8 cellular contexts compared by ENCODE assay signal in genomic region chr9:36136894-36137391, GRCh38. TPM values are rescaled to one million over a fixed set of nuclear protein-coding genes. Genes with fewer than 3 reads are reported as not detected.
DNase-seq lines count a peak whose midpoint lies in the region; ATAC-seq and TF ChIP-seq lines count a peak whose summit lies in the region.

No MANE protein-coding gene starts in this region.

- peak overlapping the region; percentile 76 for H3K4me3 ChIP-seq in iPS-18c (ENCODE audit: insufficient read depth, low read depth, low read length)
- H3K4me3 ChIP-seq in spleen = peak overlapping the region; percentile 51 to 93 (median 76)

- peak; percentile 38 for ATAC-seq in HG03354 (IDR thresholded peaks at IDR 0.05; ENCODE audit: poor library complexity, severe bottlenecking, unreplicated experiment)

- no peaks in the 10 kb centered on the region for H3K36me3 Mint-ChIP-seq in activated naive CD8-positive, alpha-beta T cell treated with anti-CD3 and anti-CD28 coated beads for 36 hours

- peak overlapping the region; percentile 75 for H3K27ac Mint-ChIP-seq in activated naive CD8-positive, alpha-beta T cell treated with anti-CD3 and anti-CD28 coated beads for 36 hours

- peaks cover 47% of the 10 kb centered on the region for H3K4me1 Mint-ChIP-seq in activated naive CD8-positive, alpha-beta T cell treated with anti-CD3 and anti-CD28 coated beads for 36 hours

- peak; percentile 20 for DNase-seq in activated T-cell treated with anti-CD3 and anti-CD28 coated beads for 24 hours (ENCODE audit: low read depth)
- DNase-seq in activated T-cell treated with anti-CD3 and anti-CD28 coated beads, Interleukin-2, amount 50 U/mL, for 48 hours = no peak
- no peak for DNase-seq in activated naive CD8-positive, alpha-beta T cell treated with anti-CD3 and anti-CD28 coated beads for 36 hours
- DNase-seq in spleen = no peak
- DNase-seq in NCI-H510A (lab: John Stamatoyannopoulos, UW) = no peak
- no peak for DNase-seq in T-helper 9 cell

- H3K9me3 Mint-ChIP-seq in activated naive CD8-positive, alpha-beta T cell treated with anti-CD3 and anti-CD28 coated beads for 36 hours = no peaks in the 10 kb centered on the region

- TF ChIP-seq POLR2A in spleen (IDR thresholded peaks at IDR 0.05) = no peak

- peak overlapping the region; percentile 66 to 95 (median 86) for H3K27ac ChIP-seq in spleen

- TF ChIP-seq CTCF in spleen (IDR thresholded peaks at IDR 0.05 in 8 of 11, conservative IDR thresholded peaks at IDR 0.05 in 3 of 11) = no peak

- 1 to 6% (median 2%) methylated on average over 12 to 40 of the region's 40 CpGs for WGBS in spleen, 5 donors

- H3K4me1 ChIP-seq in spleen = peaks cover 31 to 65% (median 57%) of the 10 kb centered on the region in 6 donors

- H3K9me3 ChIP-seq in iPS-18c (ENCODE audit: control insufficient read depth, insufficient read depth, low read length) (no peaks in the 10 kb centered on the region), spleen (no peaks in the 10 kb centered on the region)

- H3K4me3 Mint-ChIP-seq in activated naive CD8-positive, alpha-beta T cell treated with anti-CD3 and anti-CD28 coated beads for 36 hours = peak overlapping the region; percentile 90

- H3K36me3 ChIP-seq in spleen = peaks cover 0 to 9% (median 0%) of the 10 kb centered on the region in 6 donors

- peaks cover 0 to 4% (median 0%) of the 10 kb centered on the region in 7 donors for H3K27me3 ChIP-seq in spleen (replicated peaks in 1 of 7)

- H3K27me3 Mint-ChIP-seq in activated naive CD8-positive, alpha-beta T cell treated with anti-CD3 and anti-CD28 coated beads for 36 hours = peaks cover 21% of the 10 kb centered on the region

- intact Hi-C loops in spleen (cut with DNase I; ENCODE audit: low total_unique reads) = no loop called here

RNA-seq across cellular contexts. Expression of gene GLIPR2, which starts 0.4 kb away (rescaled TPM):
- total RNA-seq in activated naive CD8-positive, alpha-beta T cell treated with anti-CD3 and anti-CD28 coated beads for 36 hours = 1 to 10 TPM; 5.3 to 6.6 TPM
- 10 to 100 TPM; 25.4 to 72.1 (median 42.1) TPM for total RNA-seq in spleen
- polyA plus RNA-seq in spleen = 10 to 100 TPM; 25.2 to 37.5 (median 30.3) TPM

RNA-seq across cellular contexts. Expression of gene CCIN, which starts 32.2 kb away (rescaled TPM):
- not detected for total RNA-seq in activated naive CD8-positive, alpha-beta T cell treated with anti-CD3 and anti-CD28 coated beads for 36 hours
- 1 to 10 TPM in 1 of 7 donors, under 1 TPM in 3, not detected in 3; 0.13 to 1.0 (median 0.46) TPM for total RNA-seq in spleen
- under 1 TPM; 0.03 to 0.09 (median 0.03) TPM for polyA plus RNA-seq in spleen

RNA-seq across cellular contexts. Expression of gene CLTA, which starts 53.8 kb away (rescaled TPM):
- total RNA-seq in activated naive CD8-positive, alpha-beta T cell treated with anti-CD3 and anti-CD28 coated beads for 36 hours = 100 to 1,000 TPM; 165 to 166 TPM
- 100 to 1,000 TPM; 122 to 166 (median 140) TPM for total RNA-seq in spleen
- 100 to 1,000 TPM in 2 of 3 donors, 10 to 100 TPM in 1; 92.0 to 176 (median 133) TPM for polyA plus RNA-seq in spleen
